ENCODE assay signal across 26 cellular contexts in genomic region chr15:79458491-79458890, GRCh38.
"Had no signal": no experiment of that assay in that cellular context is flagged by ENCODE, and none has a peak within 500 bp of the region (broad histone marks: within the 10 kb centered on the region; RNA-seq: fewer than 3 reads in every experiment).

No MANE protein-coding gene starts in this region.

- H3K27me3 ChIP-seq: neural progenitor cell, pancreas, right atrium auricular region, right lobe of liver, sigmoid colon, stomach, thyroid gland, tibial nerve, upper lobe of left lung, vagina had no signal

- ATAC-seq: naive thymus-derived CD4-positive, alpha-beta T cell; natural killer cell; pancreas; right lobe of liver; stimulated activated effector memory CD8-positive, alpha-beta T cell treated with anti-CD3 and anti-CD28 coated beads, Interleukin-12 subunit alpha, Interleukin-12 subunit beta, amount 100 ng/mL, for 72 hours; stimulated activated naive B cell treated with anti-CD40 and anti-IgM and Interleukin-4, amounts not matched to agents 10 μg/mL and 1 μg/mL and 100 μg/mL, for 72 hours had no signal

- H3K9me3 ChIP-seq: neutrophil, pancreas, prostate gland, right atrium auricular region, right lobe of liver, stomach, thoracic aorta, thyroid gland, tibial nerve, upper lobe of left lung, vagina had no signal

- FAIRE-seq: pancreas, small intestine had no signal

- H3K4me3 ChIP-seq: neural progenitor cell, pancreas, prostate gland, right atrium auricular region, right lobe of liver, sigmoid colon, stomach, thoracic aorta, thyroid gland, tibial nerve, upper lobe of left lung, vagina had no signal

- H3K36me3 ChIP-seq: neural progenitor cell, neutrophil, pancreas, prostate gland, right atrium auricular region, right lobe of liver, sigmoid colon, stomach, thoracic aorta, thyroid gland, tibial nerve, upper lobe of left lung, vagina had no signal

- H3K4me1 ChIP-seq: neural progenitor cell, pancreas, prostate gland, right atrium auricular region, right lobe of liver, sigmoid colon, stomach, thyroid gland, tibial nerve, upper lobe of left lung, vagina had no signal

- H3K27ac ChIP-seq: neural progenitor cell, neutrophil, pancreas, prostate gland, right atrium auricular region, right lobe of liver, sigmoid colon, stomach, thoracic aorta, thyroid gland, tibial nerve, upper lobe of left lung, vagina had no signal

- DNase-seq: naive thymus-derived CD4-positive, alpha-beta T cell; natural killer cell; nucleus accumbens; pancreas; retina; right lobe of liver; sigmoid colon; small intestine; stimulated activated CD4-positive, alpha-beta T cell treated with anti-CD3 and anti-CD28 coated beads, Interleukin-15, amount 100 ng/mL, for 24 hours; stimulated activated CD4-positive, alpha-beta T cell treated with anti-CD3 and anti-CD28 coated beads, Interleukin-2, amount 100 ng/mL, for 24 hours; stimulated activated CD4-positive, alpha-beta T cell treated with anti-CD3 and anti-CD28 coated beads, Interleukin-2, amount 100 ng/mL, for 48 hours; stimulated activated CD4-positive, alpha-beta T cell treated with anti-CD3 and anti-CD28 coated beads, Interleukin-4, amount 100 ng/mL, for 24 hours; stimulated activated naive B cell treated with anti-CD40 and anti-IgM and Interleukin-4, amounts not matched to agents 10 μg/mL and 1 μg/mL and 100 μg/mL, for 72 hours; stimulated activated naive CD4-positive, alpha-beta T cell treated with Interleukin-2 at 50 U/mL for 16 hours; stomach; thyroid gland; trophoblast cell; upper lobe of left lung had no signal
